ENCODE assay signal across 8 cellular contexts in the genomic region with DNA sequence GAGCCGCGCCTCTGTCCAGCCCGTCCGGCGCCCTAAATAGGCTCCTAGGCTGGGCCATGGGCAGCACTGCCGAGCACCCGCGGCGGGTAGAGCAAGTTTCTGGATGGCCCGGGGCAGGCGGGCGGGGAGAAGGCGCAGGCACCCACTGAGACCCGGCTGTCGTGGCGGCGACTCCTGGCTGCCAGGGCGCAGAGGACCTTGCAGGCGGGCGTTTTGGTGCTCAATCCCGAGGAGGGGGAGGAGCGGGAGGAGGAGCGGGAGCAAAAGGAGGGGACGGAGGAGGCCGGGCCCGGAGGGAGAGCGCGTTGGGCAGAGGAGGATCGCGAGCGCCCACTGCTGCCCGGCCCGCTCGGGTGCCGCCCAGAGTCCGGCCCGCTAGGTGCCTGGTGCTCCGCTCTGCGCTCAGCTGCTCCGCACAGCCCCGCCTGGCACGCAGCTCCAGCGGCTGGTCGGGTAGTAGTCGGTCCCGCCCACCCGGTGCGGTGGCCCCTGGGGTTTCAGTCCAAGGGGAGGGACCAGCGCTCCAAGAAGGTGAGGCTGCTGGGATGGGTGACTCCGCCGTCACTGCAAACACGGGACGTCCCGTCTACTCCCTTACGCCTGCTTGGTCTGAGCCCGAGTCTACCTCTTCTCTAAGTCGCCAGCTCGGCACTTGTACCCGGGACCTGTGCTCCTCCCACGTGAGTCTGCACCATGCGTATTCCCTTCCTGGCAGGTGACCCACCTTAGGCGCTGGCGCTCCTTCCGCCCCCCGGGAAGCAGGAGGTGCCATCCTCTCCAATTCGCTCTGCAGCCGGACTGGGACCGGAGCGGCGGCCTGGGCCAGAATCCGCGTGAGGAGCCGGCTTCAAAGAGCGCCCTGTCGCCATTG. TPM values are rescaled to one million over a fixed set of nuclear protein-coding genes. Genes with fewer than 3 reads are reported as not detected.
DNase-seq lines count a peak whose midpoint lies in the region; ATAC-seq and TF ChIP-seq lines count a peak whose summit lies in the region.

TSS of gene HS3ST1 (minus strand) at position 194 of the 871 bp plus-strand sequence. CDS start 28,889 bp downstream, outside the sequence.

- no peaks in the 10 kb centered on the region for H3K9me3 ChIP-seq in suprapubic skin

- H3K36me3 ChIP-seq in suprapubic skin, result no peaks in the 10 kb centered on the region

- peak within 1 kb of the TSS; percentile 56 for H3K4me3 ChIP-seq in suprapubic skin

- TF ChIP-seq EP300 in suprapubic skin (IDR thresholded peaks at IDR 0.05), result no peak

- peak within 1 kb of the TSS; percentile 75 to 81 for H3K4me3 Mint-ChIP-seq in activated T-cell treated with anti-CD3 and anti-CD28 coated beads, Interleukin-2, amount 50 U/mL, for 72 hours
- peak within 1 kb of the TSS; percentile 75 for H3K4me3 Mint-ChIP-seq in natural killer cell

- H3K27me3 ChIP-seq in foreskin keratinocyte, result no peaks in the 10 kb centered on the region
- peaks cover 28% of the 10 kb centered on the region for H3K27me3 ChIP-seq in suprapubic skin

- peaks cover 16% of the 10 kb centered on the region for H3K4me1 Mint-ChIP-seq in activated T-cell treated with anti-CD3 and anti-CD28 coated beads, Interleukin-2, amount 50 U/mL, for 72 hours (ENCODE audit: low read depth)
- peaks cover 11 to 24% of the 10 kb centered on the region in 2 donors for H3K4me1 Mint-ChIP-seq in natural killer cell

- peaks cover 40% of the 10 kb centered on the region for H3K27me3 Mint-ChIP-seq in activated T-cell treated with anti-CD3 and anti-CD28 coated beads, Interleukin-2, amount 50 U/mL, for 72 hours (ENCODE audit: low read depth)
- H3K27me3 Mint-ChIP-seq in natural killer cell (ENCODE audit: low read depth in 2 of 2), result peaks cover 32 to 45% of the 10 kb centered on the region in 2 donors

- DNase-seq in activated CD4-positive, alpha-beta T cell treated with anti-CD3 and anti-CD28 coated beads for 4 hours, result peak; percentile 2 to 13
- no peak for DNase-seq in activated CD4-positive, alpha-beta T cell treated with anti-CD3 and anti-CD28 coated beads for 1 hour
- DNase-seq in NCI-H2029 treated with DMSO at 0.1 percent for 48 hours (lab: John Stamatoyannopoulos, UW), result peak; percentile 75
- DNase-seq in activated T-cell treated with anti-CD3 and anti-CD28 coated beads, Interleukin-2, amount 50 U/mL, for 72 hours, result peak; percentile 52 to 63
- peak; percentile 83 to 91 for DNase-seq in foreskin keratinocyte
- DNase-seq in natural killer cell, result peak; percentile 21
- peak; percentile 86 to 88 for DNase-seq in suprapubic skin (ENCODE audit: low spot score in 2 of 2)

- ATAC-seq in HG02943 (IDR thresholded peaks at IDR 0.05; ENCODE audit: low read depth, unreplicated experiment) (peak; percentile 67), foreskin keratinocyte (peak; percentile 92), natural killer cell (peak; percentile 75 to 82 (median 77))
- peak; percentile 88 to 90 for ATAC-seq in activated T-cell treated with anti-CD3 and anti-CD28 coated beads, Interleukin-2, amount 50 U/mL, for 72 hours (replicated peaks in 1 of 2)

- peak; percentile 96 for TF ChIP-seq CTCF in foreskin keratinocyte (conservative IDR thresholded peaks at IDR 0.05)
- TF ChIP-seq CTCF in natural killer cell (IDR thresholded peaks at IDR 0.05), result peak; percentile 19
- peak in 1 of 2 donors; percentile 71 for TF ChIP-seq CTCF in suprapubic skin (IDR thresholded peaks at IDR 0.05)

- WGBS in suprapubic skin, result 1% methylated on average over 23 of the region's 75 CpGs

- H3K27ac ChIP-seq in foreskin keratinocyte (peak within 1 kb of the TSS; percentile 86), suprapubic skin (peak within 1 kb of the TSS; percentile 58)

- intact Hi-C loops in natural killer cell (cut with micrococcal nuclease), result loop anchor here (10.0 kb wide), 2 partner anchors 534 to 874 kb away; no protein-coding TSS in a partner anchor

- H3K27ac Mint-ChIP-seq in activated T-cell treated with anti-CD3 and anti-CD28 coated beads, Interleukin-2, amount 50 U/mL, for 72 hours, result no peak within 1 kb of the TSS
- no peak within 1 kb of the TSS for H3K27ac Mint-ChIP-seq in natural killer cell

- no peaks in the 10 kb centered on the region for H3K36me3 Mint-ChIP-seq in activated T-cell treated with anti-CD3 and anti-CD28 coated beads, Interleukin-2, amount 50 U/mL, for 72 hours (ENCODE audit: insufficient read depth in 2 of 2)
- H3K36me3 Mint-ChIP-seq in natural killer cell, result no peaks in the 10 kb centered on the region

- H3K4me1 ChIP-seq in foreskin keratinocyte (peaks cover 21% of the 10 kb centered on the region), suprapubic skin (peaks cover 30% of the 10 kb centered on the region)

- H3K9me3 Mint-ChIP-seq in activated T-cell treated with anti-CD3 and anti-CD28 coated beads, Interleukin-2, amount 50 U/mL, for 72 hours, result no peaks in the 10 kb centered on the region
- no peaks in the 10 kb centered on the region for H3K9me3 Mint-ChIP-seq in natural killer cell

- TF ChIP-seq POLR2A in suprapubic skin (IDR thresholded peaks at IDR 0.05), result no peak

RNA-seq across cellular contexts. Expression of gene HS3ST1, which starts in this region (rescaled TPM):
- not detected for total RNA-seq in activated T-cell treated with anti-CD3 and anti-CD28 coated beads, Interleukin-2, amount 50 U/mL, for 72 hours
- total RNA-seq in foreskin keratinocyte (7.1 and 8.5 TPM in 2 replicates), natural killer cell (not detected), suprapubic skin (1 to 10 TPM in 1 of 4 donors, under 1 TPM in 2, not detected in 1; 0.26 to 2.2 (median 0.40) TPM)
- 5.1 and 5.8 TPM in 2 replicates for polyA plus RNA-seq in foreskin keratinocyte

Comparison
In these comparisons a context has a peak if more than half of its experiments do, and no peak if none do; other contexts are left out.
1. Peak in DNase-seq and ATAC-seq in activated T-cell treated with anti-CD3 and anti-CD28 coated beads, Interleukin-2, amount 50 U/mL, for 72 hours; RNA of the gene not detected or under 1 TPM.
2. Peak in DNase-seq and ATAC-seq in natural killer cell; RNA of the gene not detected or under 1 TPM.